In the genomic region with DNA sequence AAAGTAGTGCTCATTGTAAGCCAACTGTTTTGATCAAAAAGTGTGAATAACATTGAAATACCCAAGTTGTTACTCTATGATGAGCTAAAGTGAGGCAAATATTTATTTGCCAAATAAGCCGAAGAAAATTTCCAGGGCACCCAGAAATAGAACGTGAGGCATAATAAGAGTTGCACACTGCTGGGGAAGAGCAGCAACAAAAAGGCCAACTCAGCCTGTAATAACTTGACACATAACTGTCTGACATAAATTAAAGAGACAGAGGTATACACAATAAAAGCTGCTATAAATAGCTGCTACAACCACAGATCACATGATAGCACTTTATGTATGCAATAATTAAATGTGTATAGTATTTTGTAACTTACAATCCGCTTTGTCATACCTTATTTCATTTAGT, we compare ENCODE assay signal across 26 cellular contexts.
"Had no signal": no experiment of that assay in that cellular context is flagged by ENCODE, and none has a peak within 500 bp of the region (broad histone marks: within the 10 kb centered on the region; RNA-seq: fewer than 3 reads in every experiment).

No MANE protein-coding gene starts in this region.

- H3K27ac Mint-ChIP-seq: effector memory CD8-positive, alpha-beta T cell; stimulated activated memory B cell treated with anti-CD40 and anti-IgM and Interleukin-4, amounts not matched to agents 10 μg/mL and 1 μg/mL and 100 μg/mL, for 72 hours had no signal

- ATAC-seq: activated naive CD4-positive, alpha-beta T cell treated with anti-CD3 and anti-CD28 coated beads, Interleukin-2, amount 50 U/mL, for 72 hours; effector memory CD8-positive, alpha-beta T cell; left cardiac atrium; left ventricle myocardium superior; stimulated activated memory B cell treated with anti-CD40 and anti-IgM and Interleukin-4, amounts not matched to agents 10 μg/mL and 1 μg/mL and 100 μg/mL, for 72 hours; upper lobe of right lung had no signal

- H3K9me3 ChIP-seq: ascending aorta, gastrocnemius medialis, ovary, prostate gland, sigmoid colon, suprapubic skin, tibial artery, upper lobe of right lung had no signal

- H3K4me3 Mint-ChIP-seq: effector memory CD8-positive, alpha-beta T cell; stimulated activated memory B cell treated with anti-CD40 and anti-IgM and Interleukin-4, amounts not matched to agents 10 μg/mL and 1 μg/mL and 100 μg/mL, for 72 hours had no signal

- H3K36me3 ChIP-seq: ascending aorta, brain microvascular endothelial cell, gastrocnemius medialis, ovary, prostate gland, sigmoid colon, suprapubic skin, tibial artery, upper lobe of right lung had no signal

- H3K4me2 ChIP-seq: hepatocyte, smooth muscle cell had no signal

- H3K27ac ChIP-seq: ascending aorta, brain microvascular endothelial cell, hepatocyte, ovary, prostate gland, suprapubic skin, upper lobe of right lung had no signal

- DNase-seq: activated CD8-positive, alpha-beta memory T cell treated with anti-CD3 and anti-CD28 coated beads for 24 hours; activated gamma-delta T cell treated with Interleukin-2 at 50 U/mL for 16 hours; brain microvascular endothelial cell; cortex of kidney; effector memory CD8-positive, alpha-beta T cell; erythroblast; gastrocnemius medialis; left cardiac atrium; left ventricle myocardium superior; mammary epithelial cell; ovary; sigmoid colon; stimulated activated CD4-positive, alpha-beta T cell treated with anti-CD3 and anti-CD28 coated beads, Interleukin-1b, Interleukin-23, amount 100 ng/mL, for 48 hours; stimulated activated CD4-positive, alpha-beta T cell treated with anti-CD3 and anti-CD28 coated beads, Interleukin-4, amount 100 ng/mL, for 4 hours; stimulated activated CD8-positive, alpha-beta memory T cell treated with anti-CD3 and anti-CD28 coated beads, Interleukin-4, amount 100 ng/mL, for 48 hours; T-helper 2 cell; tibial artery; upper lobe of right lung had no signal

- H3K9me3 Mint-ChIP-seq: activated naive CD4-positive, alpha-beta T cell treated with anti-CD3 and anti-CD28 coated beads, Interleukin-2, amount 50 U/mL, for 72 hours; effector memory CD8-positive, alpha-beta T cell; stimulated activated memory B cell treated with anti-CD40 and anti-IgM and Interleukin-4, amounts not matched to agents 10 μg/mL and 1 μg/mL and 100 μg/mL, for 72 hours had no signal

- FAIRE-seq: keratinocyte had no signal

- H3K4me3 ChIP-seq: ascending aorta, gastrocnemius medialis, hepatocyte, ovary, prostate gland, sigmoid colon, smooth muscle cell, suprapubic skin, tibial artery, upper lobe of right lung had no signal

- H2AFZ ChIP-seq: hepatocyte had no signal

- H3K36me3 Mint-ChIP-seq: stimulated activated memory B cell treated with anti-CD40 and anti-IgM and Interleukin-4, amounts not matched to agents 10 μg/mL and 1 μg/mL and 100 μg/mL, for 72 hours had no signal

- H3K4me1 ChIP-seq: ascending aorta, prostate gland had no signal

- H3K27me3 ChIP-seq: ascending aorta, brain microvascular endothelial cell, gastrocnemius medialis, hepatocyte, ovary, sigmoid colon, suprapubic skin, tibial artery, upper lobe of right lung had no signal

- H3K27me3 Mint-ChIP-seq: effector memory CD8-positive, alpha-beta T cell; stimulated activated memory B cell treated with anti-CD40 and anti-IgM and Interleukin-4, amounts not matched to agents 10 μg/mL and 1 μg/mL and 100 μg/mL, for 72 hours had no signal
